ENCODE assay signal across 38 cellular contexts in genomic region chr20:21111416-21111815, GRCh38. TPM values are rescaled to one million over a fixed set of nuclear protein-coding genes. Genes with fewer than 3 reads are reported as not detected.
"Had no signal": no experiment of that assay in that cellular context is flagged by ENCODE, and none has a peak within 500 bp of the region (broad histone marks: within the 10 kb centered on the region; RNA-seq: fewer than 3 reads in every experiment).

No MANE protein-coding gene starts in this region.

- H3K36me3 ChIP-seq: adrenal gland, ascending aorta, brain microvascular endothelial cell, breast epithelium, cardiac muscle cell had no signal

- H3K27ac ChIP-seq: adrenal gland, ascending aorta, body of pancreas, brain microvascular endothelial cell, breast epithelium, cardiac muscle cell had no signal

- H3K4me3 ChIP-seq: adrenal gland, ascending aorta, body of pancreas, breast epithelium, cardiac muscle cell had no signal

- FAIRE-seq: astrocyte, bronchial epithelial cell had no signal

- DNase-seq: activated effector memory CD4-positive, alpha-beta T cell treated with anti-CD3 and anti-CD28 coated beads, Interleukin-2, amount 50 U/mL, for 16 hours; activated effector memory CD4-positive, alpha-beta T cell treated with Interleukin-2 at 50 U/mL for 16 hours; activated gamma-delta T cell; activated gamma-delta T cell treated with Interleukin-2 at 50 U/mL for 16 hours; activated naive CD4-positive, alpha-beta T cell; activated naive CD4-positive, alpha-beta T cell treated with anti-CD3 and anti-CD28 coated beads for 36 hours; activated naive CD4-positive, alpha-beta T cell treated with anti-CD3 and anti-CD28 coated beads, Interleukin-2, amount 10 ng/mL, durations not matched to agents 7 days and 5 days; activated naive CD4-positive, alpha-beta T cell treated with anti-CD3 and anti-CD28 coated beads, Interleukin-2, amount 50 U/mL, for 16 hours; activated naive CD4-positive, alpha-beta T cell treated with Interleukin-2 at 50 U/mL for 16 hours; activated naive CD8-positive, alpha-beta T cell treated with anti-CD3 and anti-CD28 coated beads for 36 hours; activated naive CD8-positive, alpha-beta T cell treated with anti-CD3 and anti-CD28 coated beads, Interleukin-2, amount 10 ng/mL, durations not matched to agents 7 days and 5 days; activated naive CD8-positive, alpha-beta T cell treated with anti-CD3 and anti-CD28 coated beads, Interleukin-2, amount 50 U/mL, for 24 hours; activated T-cell treated with anti-CD3 and anti-CD28 coated beads, Interleukin-2, amount 50 U/mL, for 24 hours; activated T-cell treated with anti-CD3 and anti-CD28 coated beads, Interleukin-2, amount 50 U/mL, for 4 hours; activated T-cell treated with anti-CD3 and anti-CD28 coated beads, Interleukin-2, amount 50 U/mL, for 48 hours; activated T-cell treated with anti-CD3 and anti-CD28 coated beads, Interleukin-2, amount 50 U/mL, for 72 hours; adrenal gland; amniotic stem cell; amygdala; anterior cingulate cortex; aorta; body of pancreas; brain microvascular endothelial cell; caudate nucleus; central memory CD4-positive, alpha-beta T cell; cerebellar nuclear complex had no signal

- ATAC-seq: activated naive CD4-positive, alpha-beta T cell treated with anti-CD3 and anti-CD28 coated beads, Interleukin-2, amount 50 U/mL, for 72 hours; activated naive CD8-positive, alpha-beta T cell treated with anti-CD3 and anti-CD28 coated beads, Interleukin-2, amount 50 U/mL, for 24 hours; activated T-cell treated with anti-CD3 and anti-CD28 coated beads, Interleukin-2, amount 50 U/mL, for 4 hours; activated T-cell treated with anti-CD3 and anti-CD28 coated beads, Interleukin-2, amount 50 U/mL, for 72 hours; activated T-helper 17 cell treated with anti-CD3 and anti-CD28 coated beads, Interleukin-2, amount 50 U/mL, for 72 hours; body of pancreas had no signal

- H3K9me3 ChIP-seq: adrenal gland, ascending aorta, body of pancreas, breast epithelium had no signal

- H3K4me1 ChIP-seq: adrenal gland, ascending aorta, body of pancreas, breast epithelium had no signal

- H3K27me3 ChIP-seq: ascending aorta had no signal

RNA-seq across cellular contexts. Expression of gene LINC00237, which starts 5.3 kb away (rescaled TPM):
- total RNA-seq: activated naive CD4-positive, alpha-beta T cell treated with anti-CD3 and anti-CD28 coated beads for 36 hours; activated naive CD4-positive, alpha-beta T cell treated with anti-CD3 and anti-CD28 coated beads, Interleukin-2, amount 50 U/mL, for 72 hours; activated naive CD8-positive, alpha-beta T cell treated with anti-CD3 and anti-CD28 coated beads for 36 hours; activated T-cell treated with anti-CD3 and anti-CD28 coated beads, Interleukin-2, amount 50 U/mL, for 4 hours; activated T-helper 1 cell treated with anti-CD3 and anti-CD28 coated beads, Interleukin-12 subunit alpha, Interleukin-12 subunit beta, Interleukin-2, Interleukin-4 antibody, amounts not matched to agents 30 ng/mL and 10 ng/mL and 1 ng/mL, durations not matched to agents 14 hours and 24 hours and 36 hours; activated T-helper 17 cell treated with anti-CD3 and anti-CD28 coated beads, Interleukin-2, amount 50 U/mL, for 72 hours; activated T-helper 2 cell treated with anti-CD3 and anti-CD28 coated beads, Interferon-gamma antibody, Interleukin-2, Interleukin-4, amounts not matched to agents 10 μg/mL and 5 μg/mL and 100 μg/mL, durations not matched to agents 14 hours and 24 hours and 36 hours; aorta; ascending aorta; astrocyte; body of pancreas; breast epithelium; bronchial epithelial cell; cardiac muscle cell; cardiac septum; chondrocyte had no signal
- polyA plus RNA-seq: adipose tissue, adrenal gland, cardiac muscle cell had no signal
